Comparison of ENCODE assay signal across 28 cellular contexts in the genomic region with DNA sequence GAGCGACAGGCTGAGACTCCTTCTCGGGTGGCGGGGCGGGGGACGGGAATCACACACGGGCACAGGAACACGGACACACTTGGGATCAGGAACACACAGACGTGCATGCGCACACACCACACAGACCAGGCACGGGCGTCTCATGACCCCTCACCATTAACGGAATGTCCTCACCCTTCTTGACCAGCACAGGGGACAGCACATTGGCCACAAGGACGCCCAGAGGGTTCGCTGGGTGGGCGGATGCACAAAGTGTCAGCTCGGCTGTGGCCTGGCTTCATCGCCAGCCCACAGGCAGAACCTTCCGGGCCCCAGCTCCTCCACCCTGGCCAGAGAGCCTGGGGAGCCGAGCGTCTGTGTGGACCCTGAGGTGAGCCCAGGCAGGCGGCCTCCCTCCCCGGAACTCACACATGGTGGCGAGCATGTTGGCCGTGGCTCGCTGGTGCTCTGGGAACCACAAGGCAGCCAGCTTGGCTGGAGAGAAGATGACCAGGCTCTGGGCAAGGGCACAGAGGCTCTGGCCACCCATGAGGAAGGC.
"Had no signal": no experiment of that assay in that cellular context is flagged by ENCODE, and none has a peak within 500 bp of the region (broad histone marks: within the 10 kb centered on the region; RNA-seq: fewer than 3 reads in every experiment).

No MANE protein-coding gene starts in this region.

- H3K27me3 Mint-ChIP-seq: progenitor cell of endocrine pancreas had no signal

- H3K36me3 Mint-ChIP-seq: activated naive CD4-positive, alpha-beta T cell treated with anti-CD3 and anti-CD28 coated beads, Interleukin-2, amount 50 U/mL, for 72 hours had no signal

- H3K4me1 Mint-ChIP-seq: activated T-helper 17 cell treated with anti-CD3 and anti-CD28 coated beads, Interleukin-2, amount 50 U/mL, for 72 hours; central memory CD8-positive, alpha-beta T cell had no signal

- H3K4me3 Mint-ChIP-seq: activated CD8-positive, alpha-beta T cell treated with anti-CD3 and anti-CD28 coated beads for 36 hours; activated T-cell treated with anti-CD3 and anti-CD28 coated beads, Interleukin-2, amount 50 U/mL, for 4 hours; activated T-helper 17 cell treated with anti-CD3 and anti-CD28 coated beads, Interleukin-2, amount 50 U/mL, for 72 hours; central memory CD8-positive, alpha-beta T cell had no signal

- H3K27ac Mint-ChIP-seq: activated CD8-positive, alpha-beta T cell treated with anti-CD3 and anti-CD28 coated beads for 36 hours; activated naive CD4-positive, alpha-beta T cell treated with anti-CD3 and anti-CD28 coated beads, Interleukin-2, amount 50 U/mL, for 72 hours; activated T-helper 17 cell treated with anti-CD3 and anti-CD28 coated beads, Interleukin-2, amount 50 U/mL, for 72 hours; progenitor cell of endocrine pancreas had no signal

- DNase-seq: activated CD4-positive, alpha-beta T cell treated with anti-CD3 and anti-CD28 coated beads, Interleukin-2, amount 50 U/mL, for 1 hour; activated CD4-positive, CD25-positive, alpha-beta regulatory T cell treated with anti-CD3 and anti-CD28 coated beads, Interleukin-2, amount 50 U/mL, for 72 hours; activated CD8-positive, alpha-beta T cell treated with anti-CD3 and anti-CD28 coated beads for 36 hours; activated gamma-delta T cell treated with Interleukin-2 at 50 U/mL for 16 hours; activated T-cell treated with anti-CD3 and anti-CD28 coated beads, Interleukin-2, amount 50 U/mL, for 4 hours; dermis blood vessel endothelial cell; effector CD8-positive, alpha-beta T cell; gastrocnemius medialis; glutamatergic neuron; hippocampal formation; kidney; stimulated activated CD4-positive, alpha-beta T cell treated with anti-CD3 and anti-CD28 coated beads, Interleukin-15, amount 100 ng/mL, for 24 hours; stimulated activated CD4-positive, alpha-beta T cell treated with anti-CD3 and anti-CD28 coated beads, Interleukin-2, amount 100 ng/mL, for 24 hours; stimulated activated naive CD4-positive, alpha-beta T cell; T-helper 2 cell; tibial artery had no signal

- H3K27ac ChIP-seq: ovary, suprapubic skin, tibial artery, upper lobe of right lung had no signal

- H3K9me3 Mint-ChIP-seq: activated CD8-positive, alpha-beta T cell treated with anti-CD3 and anti-CD28 coated beads for 36 hours; activated naive CD4-positive, alpha-beta T cell treated with anti-CD3 and anti-CD28 coated beads, Interleukin-2, amount 50 U/mL, for 72 hours; activated T-cell treated with anti-CD3 and anti-CD28 coated beads, Interleukin-2, amount 50 U/mL, for 4 hours; activated T-helper 17 cell treated with anti-CD3 and anti-CD28 coated beads, Interleukin-2, amount 50 U/mL, for 72 hours; central memory CD8-positive, alpha-beta T cell; nephron had no signal

- ATAC-seq: activated CD8-positive, alpha-beta T cell treated with anti-CD3 and anti-CD28 coated beads for 36 hours; activated naive CD4-positive, alpha-beta T cell treated with anti-CD3 and anti-CD28 coated beads, Interleukin-2, amount 50 U/mL, for 72 hours; activated T-cell treated with anti-CD3 and anti-CD28 coated beads, Interleukin-2, amount 50 U/mL, for 4 hours; activated T-helper 17 cell treated with anti-CD3 and anti-CD28 coated beads, Interleukin-2, amount 50 U/mL, for 72 hours; gastrocnemius medialis; left lobe of liver; mucosa of descending colon; upper lobe of right lung had no signal

- H3K4me3 ChIP-seq: gastrocnemius medialis, lung, mucosa of descending colon, ovary, smooth muscle cell, suprapubic skin, tibial artery, upper lobe of right lung had no signal

- H3K27me3 ChIP-seq: ovary, suprapubic skin, upper lobe of right lung had no signal
